In genomic region chrX:33808636-33809035, GRCh38 we compare ENCODE assay signal across 30 cellular contexts.
"Had no signal": no experiment of that assay in that cellular context is flagged by ENCODE, and none has a peak within 500 bp of the region (broad histone marks: within the 10 kb centered on the region; RNA-seq: fewer than 3 reads in every experiment).

No MANE protein-coding gene starts in this region.

- H3K27ac ChIP-seq: adrenal gland, body of pancreas, gastrocnemius medialis, heart left ventricle, VCaP had no signal

- H3K27me3 ChIP-seq: adrenal gland, body of pancreas, gastrocnemius medialis, heart left ventricle had no signal

- H3K4me3 Mint-ChIP-seq: activated B cell treated with CpG ODN at 0.5 μM for 24 hours; activated CD8-positive, alpha-beta T cell treated with anti-CD3 and anti-CD28 coated beads for 36 hours; activated naive CD8-positive, alpha-beta T cell treated with anti-CD3 and anti-CD28 coated beads for 36 hours; activated naive CD8-positive, alpha-beta T cell treated with anti-CD3 and anti-CD28 coated beads, Interleukin-2, amount 50 U/mL, for 24 hours; activated T-cell treated with anti-CD3 and anti-CD28 coated beads, Interleukin-2, amount 50 U/mL, for 4 hours; activated T-helper 17 cell treated with anti-CD3 and anti-CD28 coated beads, Interleukin-2, amount 50 U/mL, for 72 hours had no signal

- ATAC-seq: activated CD4-positive, CD25-positive, alpha-beta regulatory T cell treated with anti-CD3 and anti-CD28 coated beads, Interleukin-2, amount 50 U/mL, for 24 hours; activated CD8-positive, alpha-beta T cell treated with anti-CD3 and anti-CD28 coated beads for 36 hours; activated naive CD8-positive, alpha-beta T cell treated with anti-CD3 and anti-CD28 coated beads, Interleukin-2, amount 50 U/mL, for 24 hours; activated T-cell treated with anti-CD3 and anti-CD28 coated beads, Interleukin-2, amount 50 U/mL, for 4 hours; activated T-helper 17 cell treated with anti-CD3 and anti-CD28 coated beads, Interleukin-2, amount 50 U/mL, for 72 hours; body of pancreas; esophagus mucosa; gastrocnemius medialis; heart left ventricle had no signal

- DNase-seq: activated B cell treated with CpG ODN at 0.5 μM for 24 hours; activated CD4-positive, alpha-beta T cell treated with anti-CD3 and anti-CD28 coated beads for 48 hours; activated CD4-positive, alpha-beta T cell treated with anti-CD3 and anti-CD28 coated beads, Interleukin-2, amount 50 U/mL, for 1 hour; activated CD4-positive, alpha-beta T cell treated with anti-CD3 and anti-CD28 coated beads, Interleukin-2, amount 50 U/mL, for 48 hours; activated CD8-positive, alpha-beta memory T cell treated with anti-CD3 and anti-CD28 coated beads for 24 hours; activated CD8-positive, alpha-beta T cell treated with anti-CD3 and anti-CD28 coated beads for 36 hours; activated effector memory CD4-positive, alpha-beta T cell treated with Interleukin-2 at 50 U/mL for 16 hours; activated gamma-delta T cell treated with Interleukin-2 at 50 U/mL for 16 hours; activated naive CD4-positive, alpha-beta T cell treated with anti-CD3 and anti-CD28 coated beads, Interleukin-2, amount 50 U/mL, for 16 hours; activated naive CD4-positive, alpha-beta T cell treated with Interleukin-2 at 50 U/mL for 16 hours; activated naive CD8-positive, alpha-beta T cell treated with anti-CD3 and anti-CD28 coated beads for 36 hours; activated naive CD8-positive, alpha-beta T cell treated with anti-CD3 and anti-CD28 coated beads, Interleukin-2, amount 50 U/mL, for 24 hours; activated T-cell treated with anti-CD3 and anti-CD28 coated beads, Interleukin-2, amount 50 U/mL, for 4 hours; adrenal gland; amygdala; aorta; body of pancreas; caudate nucleus; cortex of kidney; dermis blood vessel endothelial cell; effector CD8-positive, alpha-beta T cell; foreskin fibroblast; gastrocnemius medialis; glutamatergic neuron; heart left ventricle; T-helper 2 cell had no signal

- H3K27ac Mint-ChIP-seq: activated B cell treated with CpG ODN at 0.5 μM for 24 hours; activated CD8-positive, alpha-beta T cell treated with anti-CD3 and anti-CD28 coated beads for 36 hours; activated naive CD8-positive, alpha-beta T cell treated with anti-CD3 and anti-CD28 coated beads for 36 hours; activated naive CD8-positive, alpha-beta T cell treated with anti-CD3 and anti-CD28 coated beads, Interleukin-2, amount 50 U/mL, for 24 hours; activated T-helper 17 cell treated with anti-CD3 and anti-CD28 coated beads, Interleukin-2, amount 50 U/mL, for 72 hours had no signal

- H3K9me3 Mint-ChIP-seq: activated CD8-positive, alpha-beta T cell treated with anti-CD3 and anti-CD28 coated beads for 36 hours had no signal

- H3K36me3 Mint-ChIP-seq: activated naive CD8-positive, alpha-beta T cell treated with anti-CD3 and anti-CD28 coated beads for 36 hours had no signal

- H3K9me3 ChIP-seq: adrenal gland, body of pancreas had no signal

- H3K4me1 Mint-ChIP-seq: activated B cell treated with CpG ODN at 0.5 μM for 24 hours; activated naive CD8-positive, alpha-beta T cell treated with anti-CD3 and anti-CD28 coated beads for 36 hours; activated naive CD8-positive, alpha-beta T cell treated with anti-CD3 and anti-CD28 coated beads, Interleukin-2, amount 50 U/mL, for 24 hours; activated T-helper 17 cell treated with anti-CD3 and anti-CD28 coated beads, Interleukin-2, amount 50 U/mL, for 72 hours had no signal

- H3K27me3 Mint-ChIP-seq: activated B cell treated with CpG ODN at 0.5 μM for 24 hours; activated CD8-positive, alpha-beta T cell treated with anti-CD3 and anti-CD28 coated beads for 36 hours; activated naive CD8-positive, alpha-beta T cell treated with anti-CD3 and anti-CD28 coated beads for 36 hours; activated naive CD8-positive, alpha-beta T cell treated with anti-CD3 and anti-CD28 coated beads, Interleukin-2, amount 50 U/mL, for 24 hours; activated T-helper 17 cell treated with anti-CD3 and anti-CD28 coated beads, Interleukin-2, amount 50 U/mL, for 72 hours had no signal

- H3K4me1 ChIP-seq: adrenal gland, body of pancreas, gastrocnemius medialis, heart left ventricle had no signal
